ENCODE assay signal across 18 cellular contexts in genomic region chr22:49269371-49269770, GRCh38.
DNase-seq lines count a peak whose midpoint lies in the region; ATAC-seq and TF ChIP-seq lines count a peak whose summit lies in the region.
"Had no signal": no experiment of that assay in that cellular context is flagged by ENCODE, and none has a peak within 500 bp of the region (broad histone marks: within the 10 kb centered on the region; RNA-seq: fewer than 3 reads in every experiment).

No MANE protein-coding gene starts in this region.

- H3K36me3 ChIP-seq in HUES48 (ENCODE audit: control insufficient read depth, insufficient read depth, low read length) = no peaks in the 10 kb centered on the region
- no peaks in the 10 kb centered on the region for H3K36me3 ChIP-seq in colonic mucosa
- H3K36me3 ChIP-seq: BLaER1, Peyer's patch had no signal

- H3K4me3 ChIP-seq in HUES48 (ENCODE audit: low read depth, low read length) (peak overlapping the region; percentile 50), iPS-18c (ENCODE audit: insufficient read depth, low read depth, low read length) (0 out of 2 replicates have a peak overlapping the region, but pooled peaks have one; percentile 6), colonic mucosa (no peak overlapping the region)
- H3K4me3 ChIP-seq: BLaER1, K562, Peyer's patch had no signal

- H3K9ac ChIP-seq in HUES48 (ENCODE audit: low read depth, low read length) (no peak overlapping the region), colonic mucosa (ENCODE audit: low read depth in 2 of 2, low read length in 2 of 2) (no peak overlapping the region)
- H3K9ac ChIP-seq: BLaER1, SK-N-SH had no signal

- H3K27ac ChIP-seq in HUES48 (ENCODE audit: low read depth, low read length) = peak overlapping the region; percentile 85
- no peak overlapping the region for H3K27ac ChIP-seq in colonic mucosa
- H3K27ac ChIP-seq: BLaER1, Peyer's patch had no signal

- H3K27ac Mint-ChIP-seq in activated naive CD8-positive, alpha-beta T cell treated with anti-CD3 and anti-CD28 coated beads, Interleukin-2, amount 50 U/mL, for 24 hours = no peak overlapping the region
- H3K27ac Mint-ChIP-seq: CD8-positive, alpha-beta memory T cell had no signal

- H3K27me3 Mint-ChIP-seq in activated naive CD8-positive, alpha-beta T cell treated with anti-CD3 and anti-CD28 coated beads, Interleukin-2, amount 50 U/mL, for 24 hours = peaks cover 25% of the 10 kb centered on the region

- H3K27me3 ChIP-seq in HUES48 (ENCODE audit: control insufficient read depth, insufficient read depth, low read length) (peaks cover 42% of the 10 kb centered on the region), colonic mucosa (no peaks in the 10 kb centered on the region)
- H3K27me3 ChIP-seq: Peyer's patch had no signal

- H3K4me1 ChIP-seq in HUES48 (ENCODE audit: control insufficient read depth, insufficient read depth, low read length) (peaks cover 31% of the 10 kb centered on the region), colonic mucosa (no peaks in the 10 kb centered on the region)
- H3K4me1 ChIP-seq: Peyer's patch had no signal

- H3K9me3 ChIP-seq in HUES48 (ENCODE audit: control insufficient read depth, insufficient read depth, low read length) = no peaks in the 10 kb centered on the region
- H3K9me3 ChIP-seq in iPS-18c (ENCODE audit: control insufficient read depth, insufficient read depth, low read length) = no peaks in the 10 kb centered on the region
- H3K9me3 ChIP-seq in colonic mucosa = no peaks in the 10 kb centered on the region
- H3K9me3 ChIP-seq: BLaER1, Peyer's patch, SK-N-SH had no signal

- DNase-seq in NCI-H748 treated with DMSO at 0.1 percent for 48 hours (lab: John Stamatoyannopoulos, UW) (peak; percentile 16), sciatic nerve (ENCODE audit: low spot score) (peak; percentile 12), colonic mucosa (no peak), DMS53 (lab: John Stamatoyannopoulos, UW) (no peak)
- no peak for DNase-seq in activated naive CD8-positive, alpha-beta T cell treated with anti-CD3 and anti-CD28 coated beads, Interleukin-2, amount 50 U/mL, for 24 hours
- DNase-seq: CD8-positive, alpha-beta memory T cell; NCI-H1436; NCI-H2107; NCI-H226; NCI-H774; Peyer's patch; Right ventricle myocardium superior; SK-N-SH had no signal

- intact Hi-C loops in sciatic nerve (cut with DNase I) = no loop called here
- intact Hi-C loops in colonic mucosa (cut with DNase I) = no loop called here

- no peak overlapping the region for H3K4me3 Mint-ChIP-seq in activated naive CD8-positive, alpha-beta T cell treated with anti-CD3 and anti-CD28 coated beads, Interleukin-2, amount 50 U/mL, for 24 hours
- H3K4me3 Mint-ChIP-seq: CD8-positive, alpha-beta memory T cell had no signal

- no peaks in the 10 kb centered on the region for H3K4me1 Mint-ChIP-seq in activated naive CD8-positive, alpha-beta T cell treated with anti-CD3 and anti-CD28 coated beads, Interleukin-2, amount 50 U/mL, for 24 hours

- ATAC-seq in sciatic nerve = no peak
- ATAC-seq in activated naive CD8-positive, alpha-beta T cell treated with anti-CD3 and anti-CD28 coated beads, Interleukin-2, amount 50 U/mL, for 24 hours = no peak
- ATAC-seq: HCT116, K562 had no signal

- no peak for TF ChIP-seq CTCF in colonic mucosa (IDR thresholded peaks at IDR 0.05)

- no peaks in the 10 kb centered on the region for H3K9me3 Mint-ChIP-seq in activated naive CD8-positive, alpha-beta T cell treated with anti-CD3 and anti-CD28 coated beads, Interleukin-2, amount 50 U/mL, for 24 hours
- H3K9me3 Mint-ChIP-seq: CD8-positive, alpha-beta memory T cell had no signal

- H3K36me3 Mint-ChIP-seq in activated naive CD8-positive, alpha-beta T cell treated with anti-CD3 and anti-CD28 coated beads, Interleukin-2, amount 50 U/mL, for 24 hours (ENCODE audit: low read depth) = no peaks in the 10 kb centered on the region
- H3K36me3 Mint-ChIP-seq: CD8-positive, alpha-beta memory T cell had no signal

Comparison
In these comparisons a context has a peak if more than half of its experiments do, and no peak if none do; other contexts are left out.
1. DNase-seq: peak in NCI-H748 treated with DMSO at 0.1 percent for 48 hours (single experiment) and sciatic nerve (single experiment); none in colonic mucosa (single experiment), DMS53 (single experiment) and activated naive CD8-positive, alpha-beta T cell treated with anti-CD3 and anti-CD28 coated beads, Interleukin-2, amount 50 U/mL, for 24 hours (single experiment).